ENCODE assay signal across 8 cellular contexts in the genomic region with DNA sequence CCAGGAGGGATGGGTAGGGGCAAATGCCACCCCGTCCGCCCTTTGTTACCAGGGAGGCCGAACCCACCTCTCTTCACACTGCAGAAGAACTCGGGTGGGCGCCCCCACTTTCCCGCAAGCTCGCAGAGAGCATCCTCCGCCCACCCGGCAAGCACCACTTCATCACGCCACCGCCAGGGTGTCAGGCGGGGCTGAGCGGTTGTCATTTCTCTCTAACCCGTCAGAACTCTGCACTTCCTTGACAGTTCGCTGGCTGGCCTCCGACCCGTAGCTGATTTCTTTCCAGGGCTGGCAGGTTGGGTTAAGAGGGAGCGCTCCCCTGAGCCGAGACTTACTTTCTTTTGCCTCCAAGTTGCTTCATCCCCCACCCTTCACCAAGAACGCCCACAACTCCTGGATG.
DNase-seq lines count a peak whose midpoint lies in the region; ATAC-seq, FAIRE-seq and TF ChIP-seq lines count a peak whose summit lies in the region.
"Not testable (repeated sequence)": the region's sequence is repeated elsewhere in the genome, so short reads cannot be mapped to it uniquely, and the experiment has no call there.

No MANE protein-coding gene starts in this region.

- TF ChIP-seq CTCF in AG04449 (IDR thresholded peaks at IDR 0.05; ENCODE audit: insufficient read depth, low read length, missing control alignments) (peak; percentile 38), HepG2 (CRISPR knock-in tag; IDR thresholded peaks at IDR 0.05) (peak; percentile 45)

- not testable (repeated sequence) for H3K36me3 ChIP-seq in HepG2 (replicated peaks in 1 of 2; ENCODE audit: control insufficient read depth in 1 of 2, insufficient read depth in 2 of 2, low read length in 2 of 2)

- not testable (repeated sequence) for H3K79me2 ChIP-seq in HepG2 (ENCODE audit: insufficient read depth, low read length)

- not testable (repeated sequence) for TF ChIP-seq EP300 in HepG2 (IDR thresholded peaks at IDR 0.05; ENCODE audit: low read depth in 2 of 2, low read length in 2 of 2); HepG2 (CRISPR knock-in tag; IDR thresholded peaks at IDR 0.05; ENCODE audit: borderline replicate concordance)

- not testable (repeated sequence) for H3K27me3 ChIP-seq in HepG2 (ENCODE audit: control insufficient read depth in 1 of 2, insufficient read depth in 2 of 2, low read length in 2 of 2)

- H3K9ac ChIP-seq in HepG2 (ENCODE audit: insufficient read depth, low read depth, low read length) = not testable (repeated sequence)

- not testable (repeated sequence) for H3K27ac ChIP-seq in HepG2 (ENCODE audit: extremely low read length, insufficient read depth, low read length)

- H3K4me1 ChIP-seq in HepG2 (ENCODE audit: insufficient read depth, low read length) = peaks cover 13% of the 10 kb centered on the region

- TF ChIP-seq POLR2A in GM12891 (IDR thresholded peaks at IDR 0.05; ENCODE audit: low read depth, low read length); erythroblast (IDR thresholded peaks at IDR 0.05; ENCODE audit: low read length); HepG2 (IDR thresholded peaks at IDR 0.05; ENCODE audit: insufficient read depth in 1 of 2, low read depth in 2 of 2, low read length in 2 of 2): not testable (repeated sequence)

- FAIRE-seq in GM12891 (lab: Jason Lieb, UNC) (peak; percentile 91), HepG2 (lab: Jason Lieb, UNC) (peak; percentile 87)

- H3K36me3 Mint-ChIP-seq in activated naive CD4-positive, alpha-beta T cell treated with anti-CD3 and anti-CD28 coated beads, Interleukin-2, amount 50 U/mL, for 72 hours = not testable (repeated sequence)

- POLR2A ChIA-PET in AG04449 (lab: Yijun Ruan, JAX); HepG2 (lab: Yijun Ruan, JAX): not testable (repeated sequence)

- peak overlapping the region; percentile 58; the same call in 1 of the 2 replicates for H3K4me2 ChIP-seq in HepG2 (ENCODE audit: low read depth, low read length)

- not testable (repeated sequence) for H3K9me3 Mint-ChIP-seq in activated naive CD4-positive, alpha-beta T cell treated with anti-CD3 and anti-CD28 coated beads, Interleukin-2, amount 50 U/mL, for 72 hours

- H3K9me3 ChIP-seq in HepG2 (ENCODE audit: low read length) = not testable (repeated sequence)

- H2AFZ ChIP-seq in HepG2 (ENCODE audit: low read length) = not testable (repeated sequence)

- peak; percentile 62 to 78 for ATAC-seq in activated naive CD4-positive, alpha-beta T cell treated with anti-CD3 and anti-CD28 coated beads, Interleukin-2, amount 50 U/mL, for 72 hours
- ATAC-seq in HepG2 = peak; percentile 79

- H3K27ac Mint-ChIP-seq in activated naive CD4-positive, alpha-beta T cell treated with anti-CD3 and anti-CD28 coated beads, Interleukin-2, amount 50 U/mL, for 72 hours = peak overlapping the region in 1 of 2 donors; percentile 75

- WGBS in HepG2 (ENCODE audit: low lambda C conversion rate) = 2% methylated on average over 7 of the region's 20 CpGs

- CTCF ChIA-PET in AG04449 (lab: Yijun Ruan, JAX) = interaction anchor here (1.1 kb wide), 1 partner anchor 162 kb away, joined by 3 read pairs; no protein-coding TSS in a partner anchor
- CTCF ChIA-PET in HepG2 (lab: Yijun Ruan, JAX; ENCODE audit: low intra/inter-chr PET ratio, low total read pairs) = not testable (repeated sequence)

- in situ Hi-C loops in HepG2 (cut with HindIII; ENCODE audit: extremely low pct_ligation_motif_present, low pct_unique_long_range_greater_than_20kb) = not testable (repeated sequence)

- H4K20me1 ChIP-seq in HepG2 (ENCODE audit: insufficient read depth, low read length) = not testable (repeated sequence)

- intact Hi-C loops in HepG2 (cut with micrococcal nuclease; ENCODE audit: unreplicated experiment) = not testable (repeated sequence)

- H3K4me3 ChIP-seq in AG04449 (ENCODE audit: low read depth, low read length) = not testable (repeated sequence)
- H3K4me3 ChIP-seq in HepG2 (replicated peaks in 1 of 3; ENCODE audit: insufficient read depth in 1 of 3, low read depth in 2 of 3, low read length in 3 of 3) = peak overlapping the region in 1 of 3 experiments; percentile 16; a peak in 1 of 6 replicates

- TF ChIP-seq RAD21 in HepG2 (CRISPR knock-in tag; IDR thresholded peaks at IDR 0.05) = not testable (repeated sequence)

- BruUV-seq in HepG2 (replicated peaks; lab: Mats Ljungman, UMichigan) = not testable (repeated sequence)

- not testable (repeated sequence) for DNase-seq in AG04449 (ENCODE audit: low read depth, low spot score); GM12891 (ENCODE audit: insufficient read length, low spot score); HepG2 (ENCODE audit: low spot score)
- peak; percentile 51 for DNase-seq in NCI-H69 (lab: John Stamatoyannopoulos, UW)
- DNase-seq in activated CD4-positive, alpha-beta T cell treated with anti-CD3 and anti-CD28 coated beads for 48 hours = peak; percentile 68
- peak in 1 of 2 donors; percentile 64 for DNase-seq in activated naive CD4-positive, alpha-beta T cell treated with anti-CD3 and anti-CD28 coated beads, Interleukin-2, amount 50 U/mL, for 72 hours (ENCODE audit: low spot score in 2 of 2)
- peak; percentile 18 to 36 for DNase-seq in erythroblast (lab: John Stamatoyannopoulos, UW)
- DNase-seq in stimulated activated CD4-positive, alpha-beta T cell treated with anti-CD3 and anti-CD28 coated beads, Interleukin-12 subunit alpha, Interleukin-12 subunit beta, amount 100 ng/mL, for 48 hours (ENCODE audit: low read depth in 2 of 3, low spot score in 1 of 3) = peak in 2 of 3 donors; percentile 23 to 29

TF ChIP-seq in HepG2, 621 proteins besides CTCF, POLR2A, EP300 and RAD21:
- TF ChIP-seq, protein P1, sequence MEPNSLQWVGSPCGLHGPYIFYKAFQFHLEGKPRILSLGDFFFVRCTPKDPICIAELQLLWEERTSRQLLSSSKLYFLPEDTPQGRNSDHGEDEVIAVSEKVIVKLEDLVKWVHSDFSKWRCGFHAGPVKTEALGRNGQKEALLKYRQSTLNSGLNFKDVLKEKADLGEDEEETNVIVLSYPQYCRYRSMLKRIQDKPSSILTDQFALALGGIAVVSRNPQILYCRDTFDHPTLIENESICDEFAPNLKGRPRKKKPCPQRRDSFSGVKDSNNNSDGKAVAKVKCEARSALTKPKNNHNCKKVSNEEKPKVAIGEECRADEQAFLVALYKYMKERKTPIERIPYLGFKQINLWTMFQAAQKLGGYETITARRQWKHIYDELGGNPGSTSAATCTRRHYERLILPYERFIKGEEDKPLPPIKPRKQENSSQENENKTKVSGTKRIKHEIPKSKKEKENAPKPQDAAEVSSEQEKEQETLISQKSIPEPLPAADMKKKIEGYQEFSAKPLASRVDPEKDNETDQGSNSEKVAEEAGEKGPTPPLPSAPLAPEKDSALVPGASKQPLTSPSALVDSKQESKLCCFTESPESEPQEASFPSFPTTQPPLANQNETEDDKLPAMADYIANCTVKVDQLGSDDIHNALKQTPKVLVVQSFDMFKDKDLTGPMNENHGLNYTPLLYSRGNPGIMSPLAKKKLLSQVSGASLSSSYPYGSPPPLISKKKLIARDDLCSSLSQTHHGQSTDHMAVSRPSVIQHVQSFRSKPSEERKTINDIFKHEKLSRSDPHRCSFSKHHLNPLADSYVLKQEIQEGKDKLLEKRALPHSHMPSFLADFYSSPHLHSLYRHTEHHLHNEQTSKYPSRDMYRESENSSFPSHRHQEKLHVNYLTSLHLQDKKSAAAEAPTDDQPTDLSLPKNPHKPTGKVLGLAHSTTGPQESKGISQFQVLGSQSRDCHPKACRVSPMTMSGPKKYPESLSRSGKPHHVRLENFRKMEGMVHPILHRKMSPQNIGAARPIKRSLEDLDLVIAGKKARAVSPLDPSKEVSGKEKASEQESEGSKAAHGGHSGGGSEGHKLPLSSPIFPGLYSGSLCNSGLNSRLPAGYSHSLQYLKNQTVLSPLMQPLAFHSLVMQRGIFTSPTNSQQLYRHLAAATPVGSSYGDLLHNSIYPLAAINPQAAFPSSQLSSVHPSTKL (CRISPR knock-in tag; IDR thresholded peaks at IDR 0.05) = 0 out of 2 replicates have a peak, but pooled peaks have one; percentile 14
- 0 out of 2 replicates have a peak, but pooled peaks have one; percentile 38 for TF ChIP-seq ELF3 (CRISPR knock-in tag; IDR thresholded peaks at IDR 0.05)
- TF ChIP-seq ZNF687 (CRISPR knock-in tag; IDR thresholded peaks at IDR 0.05) = peak; percentile 31; the same call in 1 of the 2 replicates
- peak; percentile 44 for TF ChIP-seq SAP130 (CRISPR knock-in tag; IDR thresholded peaks at IDR 0.05; ENCODE audit: low read depth)
- TF ChIP-seq STAG1 (CRISPR knock-in tag; IDR thresholded peaks at IDR 0.05) = 0 out of 2 replicates have a peak, but pooled peaks have one; percentile 14
